In genomic region chr12:30839643-30840190, GRCh38 we compare ENCODE assay signal across 17 cellular contexts.
DNase-seq lines count a peak whose midpoint lies in the region; TF ChIP-seq lines count a peak whose summit lies in the region.
"Had no signal": no experiment of that assay in that cellular context is flagged by ENCODE, and none has a peak within 500 bp of the region (broad histone marks: within the 10 kb centered on the region; RNA-seq: fewer than 3 reads in every experiment).

No MANE protein-coding gene starts in this region.

- H3K4me3 ChIP-seq in H7 (ENCODE audit: insufficient read depth, low read depth, low read length), result no peak overlapping the region
- no peak overlapping the region for H3K4me3 ChIP-seq in OCI-LY1 (ENCODE audit: low read depth, low read length, poor library complexity, severe bottlenecking)
- no peak overlapping the region for H3K4me3 ChIP-seq in adrenal gland
- H3K4me3 ChIP-seq in WERI-Rb-1 (ENCODE audit: low read depth, low read length), result no peak overlapping the region

- H3K27ac ChIP-seq in OCI-LY1 (ENCODE audit: low read depth, low read length, poor library complexity, severe bottlenecking), result no peak overlapping the region
- no peak overlapping the region for H3K27ac ChIP-seq in adrenal gland
- no peak overlapping the region for H3K27ac ChIP-seq in WERI-Rb-1
- H3K27ac ChIP-seq: 22Rv1 had no signal

- H3K9ac ChIP-seq in OCI-LY1 (ENCODE audit: low read length), result no peak overlapping the region

- H3F3A ChIP-seq in OCI-LY1 (ENCODE audit: insufficient read depth, low read length), result no peaks in the 10 kb centered on the region

- peak overlapping the region; percentile 79 for H3K27ac Mint-ChIP-seq in nephron progenitor cell

- H3K9me2 ChIP-seq in OCI-LY1 (ENCODE audit: low read depth, low read length), result no peaks in the 10 kb centered on the region

- no peaks in the 10 kb centered on the region for H4K20me1 ChIP-seq in OCI-LY1 (ENCODE audit: insufficient read depth, low read length)

- H3K27me3 ChIP-seq in H7 (ENCODE audit: control insufficient read depth, insufficient read depth, low read length), result no peaks in the 10 kb centered on the region
- H3K27me3 ChIP-seq in OCI-LY1 (ENCODE audit: insufficient read depth, low read length), result no peaks in the 10 kb centered on the region
- H3K27me3 ChIP-seq in adrenal gland, result no peaks in the 10 kb centered on the region
- no peaks in the 10 kb centered on the region for H3K27me3 ChIP-seq in WERI-Rb-1 (ENCODE audit: insufficient read depth, low read depth, severe bottlenecking)

- no peaks in the 10 kb centered on the region for H3K36me3 Mint-ChIP-seq in nephron progenitor cell (ENCODE audit: low read depth)

- no peaks in the 10 kb centered on the region for H3K4me1 ChIP-seq in OCI-LY1 (ENCODE audit: insufficient read depth, low read length, severe bottlenecking)
- H3K4me1 ChIP-seq in adrenal gland (replicated peaks in 1 of 2), result no peaks in the 10 kb centered on the region

- no peak overlapping the region for H3K4me2 ChIP-seq in OCI-LY1 (ENCODE audit: low read length)

- peak; percentile 12; the same call in 1 of the 2 replicates for TF ChIP-seq CTCF in OCI-LY1 (IDR thresholded peaks at IDR 0.05; ENCODE audit: low read length)
- no peak for TF ChIP-seq CTCF in nephron progenitor cell (IDR thresholded peaks at IDR 0.05)
- no peak for TF ChIP-seq CTCF in adrenal gland (IDR thresholded peaks at IDR 0.05)
- no peak for TF ChIP-seq CTCF in WERI-Rb-1 (IDR thresholded peaks at IDR 0.05; ENCODE audit: low read depth, low read length)

- H3K9me3 ChIP-seq in OCI-LY1 (ENCODE audit: low read length), result no peaks in the 10 kb centered on the region
- H3K9me3 ChIP-seq in adrenal gland (replicated peaks in 1 of 3), result no peaks in the 10 kb centered on the region
- H3K9me3 ChIP-seq in WERI-Rb-1 (ENCODE audit: severe bottlenecking), result peaks cover 2% of the 10 kb centered on the region

- H3K4me3 Mint-ChIP-seq in nephron progenitor cell, result no peak overlapping the region

- peaks cover 19% of the 10 kb centered on the region for H3K27me3 Mint-ChIP-seq in nephron progenitor cell (ENCODE audit: low read depth, poor library complexity)

- peaks cover 23% of the 10 kb centered on the region for H3K4me1 Mint-ChIP-seq in nephron progenitor cell

- no peaks in the 10 kb centered on the region for H3K79me2 ChIP-seq in OCI-LY1 (ENCODE audit: insufficient read depth, low read length)

- H3K36me3 ChIP-seq in H7 (replicated peaks; ENCODE audit: control insufficient read depth, insufficient read depth, low read length) (no peaks in the 10 kb centered on the region), OCI-LY1 (ENCODE audit: insufficient read depth, low read length) (no peaks in the 10 kb centered on the region), adrenal gland (replicated peaks in 1 of 2) (no peaks in the 10 kb centered on the region), WERI-Rb-1 (no peaks in the 10 kb centered on the region)

- 73 to 78% (median 76%) methylated on average over 7 of the region's 7 CpGs for WGBS in adrenal gland, 4 donors

- no peak for TF ChIP-seq POLR2A in adrenal gland (IDR thresholded peaks at IDR 0.05)

- no peak overlapping the region for H2AFZ ChIP-seq in OCI-LY1 (ENCODE audit: low read length)

- DNase-seq in DMS 273 (lab: John Stamatoyannopoulos, UW; ENCODE audit: unreplicated experiment), result peak; percentile 2
- no peak for DNase-seq in DMS 273 treated with DMSO at 0.1 percent for 48 hours (lab: John Stamatoyannopoulos, UW)
- DNase-seq in H7, result peak; percentile 63
- DNase-seq in nephron progenitor cell, result no peak
- DNase-seq in NCI-H1436 (lab: John Stamatoyannopoulos, UW), result no peak
- no peak for DNase-seq in adrenal gland
- no peak for DNase-seq in WERI-Rb-1
- DNase-seq: NCI-H1105 treated with DMSO at 0.1 percent for 48 hours; NCI-H1694 treated with DMSO at 0.1 percent for 48 hours; NCI-H2107; NCI-H226; NCI-H524; NK-92 treated with Interleukin-12 subunit alpha and Interleukin-12 subunit beta, amount 100 ng/mL, for 24 hours; RPMI8226; SIG-M5 had no signal

- intact Hi-C loops in adrenal gland (cut with DNase I), result no loop called here

- H3K9me3 Mint-ChIP-seq in nephron progenitor cell, result no peaks in the 10 kb centered on the region

Comparison
In these comparisons a context has a peak if more than half of its experiments do, and no peak if none do; other contexts are left out.
1. DNase-seq: peak in DMS 273 (single experiment) and H7 (single experiment); none in DMS 273 treated with DMSO at 0.1 percent for 48 hours (single experiment), nephron progenitor cell (single experiment), NCI-H1436 (single experiment), adrenal gland (0 of 7) and WERI-Rb-1 (single experiment).